In the genomic region with DNA sequence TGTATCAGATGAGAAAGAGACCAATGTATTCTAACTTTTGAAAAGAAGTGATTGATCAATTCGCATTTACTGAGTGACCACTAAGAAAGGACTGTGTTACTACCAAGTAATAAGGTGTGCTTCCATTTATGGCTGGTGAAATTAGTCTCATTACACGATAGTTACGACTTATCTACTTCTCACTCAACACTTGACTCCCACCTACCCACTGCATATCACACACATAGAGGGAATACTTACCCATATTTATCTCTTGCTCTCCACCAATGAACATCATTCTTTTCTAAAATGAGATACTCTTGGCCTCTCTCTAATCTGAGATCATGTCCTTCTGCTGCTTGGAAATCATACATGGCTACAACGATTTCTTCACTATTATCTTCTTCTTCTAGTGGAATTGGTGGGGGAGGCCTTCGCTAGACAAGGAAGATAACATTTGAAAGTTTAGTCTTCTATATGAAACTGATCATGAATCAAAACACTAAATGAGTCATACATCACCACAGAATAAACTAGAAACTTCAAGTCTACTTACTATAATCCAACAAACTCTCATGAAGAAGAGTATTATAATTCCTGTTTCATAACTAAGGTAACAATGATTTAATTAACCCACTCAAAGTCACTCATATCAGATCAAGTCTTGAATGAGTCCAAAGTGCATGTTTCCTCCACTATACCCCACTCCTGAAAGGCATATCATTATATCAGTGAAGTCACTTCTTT, we compare ENCODE assay signal across 25 cellular contexts. TPM values are rescaled to one million over a fixed set of nuclear protein-coding genes. Genes with fewer than 3 reads are reported as not detected.
DNase-seq lines count a peak whose midpoint lies in the region; ATAC-seq, FAIRE-seq and TF ChIP-seq lines count a peak whose summit lies in the region.
"Had no signal": no experiment of that assay in that cellular context is flagged by ENCODE, and none has a peak within 500 bp of the region (broad histone marks: within the 10 kb centered on the region; RNA-seq: fewer than 3 reads in every experiment).

No MANE protein-coding gene starts in this region.

- no peak for TF ChIP-seq RAD21 in K562 (CRISPR knock-in tag; conservative IDR thresholded peaks at IDR 0.05 in 1 of 2, IDR thresholded peaks at IDR 0.05 in 1 of 2)

- H3K9ac ChIP-seq in K562 (ENCODE audit: insufficient read depth in 1 of 2, low read depth in 2 of 2, low read length in 2 of 2): no peak overlapping the region

- no peak for TF ChIP-seq EP300 in K562 (IDR thresholded peaks at IDR 0.05; ENCODE audit: low read length)

- no peak for TF ChIP-seq CTCF in GM12865 (IDR thresholded peaks at IDR 0.05; ENCODE audit: insufficient read depth, low read depth, low read length, missing control alignments)
- TF ChIP-seq CTCF in K562 (IDR thresholded peaks at IDR 0.05 in 2 of 3, conservative IDR thresholded peaks at IDR 0.05 in 1 of 3; ENCODE audit: insufficient read depth in 2 of 3, low read depth in 1 of 3, low read length in 3 of 3): no peak
- no peak for TF ChIP-seq CTCF in progenitor cell of endocrine pancreas (IDR thresholded peaks at IDR 0.05; ENCODE audit: unreplicated experiment)

- peak; percentile 15 for FAIRE-seq in GM18507 (lab: Jason Lieb, UNC)
- FAIRE-seq in K562 (lab: Jason Lieb, UNC): no peak
- FAIRE-seq: D721Med, frontal cortex, islet of Langerhans, TTC549 had no signal

- intact Hi-C loops in K562 (cut with micrococcal nuclease): no loop called here

- H3K79me2 ChIP-seq in K562 (ENCODE audit: control insufficient read depth, insufficient read depth, low read length): no peaks in the 10 kb centered on the region

- H3K4me1 Mint-ChIP-seq in progenitor cell of endocrine pancreas (ENCODE audit: low read depth): no peaks in the 10 kb centered on the region
- H3K4me1 Mint-ChIP-seq: naive B cell had no signal

- no peaks in the 10 kb centered on the region for H3K27me3 Mint-ChIP-seq in progenitor cell of endocrine pancreas
- H3K27me3 Mint-ChIP-seq: naive B cell had no signal

- no peaks in the 10 kb centered on the region for H4K20me1 ChIP-seq in K562 (replicated peaks; ENCODE audit: control insufficient read depth, insufficient read depth, low read length)

- no peaks in the 10 kb centered on the region for H3K27me3 ChIP-seq in K562 (ENCODE audit: control insufficient read depth in 2 of 2, insufficient read depth in 2 of 2, low read length in 2 of 2)
- H3K27me3 ChIP-seq: colonic mucosa, testis, uterus had no signal

- ATAC-seq in HG03039 (IDR thresholded peaks at IDR 0.05; ENCODE audit: unreplicated experiment) (peak; percentile 45), K562 (no peak), GM21529 (IDR thresholded peaks at IDR 0.05; ENCODE audit: unreplicated experiment) (no peak)

- TF ChIP-seq POLR2A in K562 (conservative IDR thresholded peaks at IDR 0.05): no peak

- in situ Hi-C loops in K562 (cut with MboI): no loop called here

- H3K36me3 Mint-ChIP-seq in progenitor cell of endocrine pancreas (ENCODE audit: insufficient read depth): no peaks in the 10 kb centered on the region

- H3K27ac Mint-ChIP-seq in progenitor cell of endocrine pancreas: no peak overlapping the region
- H3K27ac Mint-ChIP-seq: CD14-positive monocyte had no signal

- H3K27ac ChIP-seq in K562 (ENCODE audit: extremely low read depth, low read depth, low read length): no peak overlapping the region
- H3K27ac ChIP-seq: colonic mucosa, HL-60, left ventricle myocardium inferior, testis, uterus had no signal

- peaks cover 0 to 2% of the 10 kb centered on the region in 2 experiments; a peak in 3 of 5 replicates for H3K4me1 ChIP-seq in K562 (replicated peaks in 1 of 2; ENCODE audit: control insufficient read depth in 2 of 2, insufficient read depth in 2 of 2, low read length in 2 of 2)
- H3K4me1 ChIP-seq: colonic mucosa, left ventricle myocardium inferior, testis, uterus had no signal

- no TSS peak for BruUV-seq in K562 (replicated peaks; lab: Mats Ljungman, UMichigan)

- peaks cover 33% of the 10 kb centered on the region for H3K36me3 ChIP-seq in K562 (ENCODE audit: control insufficient read depth, insufficient read depth, low read length)
- H3K36me3 ChIP-seq: colonic mucosa, left ventricle myocardium inferior, uterus had no signal

- no peak overlapping the region for H3K4me3 Mint-ChIP-seq in progenitor cell of endocrine pancreas (ENCODE audit: low read depth)
- H3K4me3 Mint-ChIP-seq: CD14-positive monocyte, naive B cell had no signal

- no peak overlapping the region for H3K4me2 ChIP-seq in K562 (ENCODE audit: insufficient read depth, low read length)

- POLR2A ChIA-PET in K562 (lab: Yijun Ruan, JAX): no interaction called here
- POLR2A ChIA-PET in HEK293T (lab: Yijun Ruan, JAX): no interaction called here

- WGBS in K562 (ENCODE audit: insufficient coverage, low coverage, missing lambda C conversion rate): 22% methylated on average over 5 of the region's 5 CpGs

- H2AFZ ChIP-seq in K562 (ENCODE audit: low read depth, low read length): no peak overlapping the region

- H3K4me3 ChIP-seq in GM12865 (ENCODE audit: low read depth, low read length) (no peak overlapping the region), K562 (no peak overlapping the region)
- H3K4me3 ChIP-seq: colonic mucosa, left ventricle myocardium inferior, testis, uterus had no signal

- no peaks in the 10 kb centered on the region for H3K9me3 Mint-ChIP-seq in progenitor cell of endocrine pancreas (ENCODE audit: low read depth)
- H3K9me3 Mint-ChIP-seq: CD14-positive monocyte, naive B cell had no signal

- no peaks in the 10 kb centered on the region for H3K9me1 ChIP-seq in K562 (ENCODE audit: control insufficient read depth, insufficient read depth, low read length)

- DNase-seq in GM12865 (ENCODE audit: low read depth) (peak; percentile 30), GM18507 (ENCODE audit: extremely low spot score, insufficient read length, low read depth) (no peak), K562 (ENCODE audit: extremely low read depth in 1 of 4, low spot score in 3 of 4) (no peak), HEK293T (ENCODE audit: extremely low spot score) (no peak), progenitor cell of endocrine pancreas (ENCODE audit: low spot score, unreplicated experiment) (no peak)
- DNase-seq: activated CD4-positive, alpha-beta T cell treated with anti-CD3 and anti-CD28 coated beads for 4 hours; activated effector memory CD4-positive, alpha-beta T cell treated with anti-CD3 and anti-CD28 coated beads, Interleukin-2, amount 50 U/mL, for 16 hours; colonic mucosa; effector memory CD4-positive, alpha-beta T cell; left ventricle myocardium inferior; naive B cell; NCI-H187; NCI-H526 treated with DMSO at 0.1 percent for 48 hours; testis; uterus had no signal

- CTCF ChIA-PET in K562 (lab: Yijun Ruan, JAX; ENCODE audit: low intra/inter-chr PET ratio): no interaction called here
- CTCF ChIA-PET in HEK293T (lab: Yijun Ruan, JAX): no interaction called here

- no peaks in the 10 kb centered on the region for H3K9me3 ChIP-seq in K562 (replicated peaks; ENCODE audit: control insufficient read depth, insufficient read depth, low read depth, low read length)
- H3K9me3 ChIP-seq: colonic mucosa, left ventricle myocardium inferior, testis, uterus had no signal

TF ChIP-seq in K562, 482 proteins besides CTCF, POLR2A, EP300 and RAD21 (continues in another document):
- TF ChIP-seq ETV5 (CRISPR knock-in tag; IDR thresholded peaks at IDR 0.05; ENCODE audit: low read depth) (no peak), NCOA1 (IDR thresholded peaks at IDR 0.05; ENCODE audit: low read depth) (no peak), ZNF217 (CRISPR knock-in tag; IDR thresholded peaks at IDR 0.05) (no peak), PTBP1 (IDR thresholded peaks at IDR 0.05; ENCODE audit: low read depth, low read length) (no peak)

TF ChIP-seq in HEK293T, 16 proteins besides CTCF, POLR2A, EP300 and RAD21:
- no peak for TF ChIP-seq CTBP1 (IDR thresholded peaks at IDR 0.05; ENCODE audit: borderline replicate concordance)

RNA-seq across cellular contexts. Expression of a gene that starts 33.7 kb away (rescaled TPM):
- 1.1 TPM in 2 replicates for total RNA-seq in K562 (2011; cell fraction: chromatin; rRNA removed; ENCODE audit: low replicate concordance)
- 0.17 TPM in 1 of 2 replicates, not detected in the other for total RNA-seq in K562 (2011; cell fraction: nucleolus; rRNA removed)
- total RNA-seq in K562 (2011; cell fraction: nucleoplasm; rRNA removed): 0.95 and 1.5 TPM in 2 replicates
- 0.61 TPM in 1 of 2 replicates, not detected in the other for total RNA-seq in K562 (2014; rRNA removed)
- 0.36 and 0.64 TPM in 2 replicates for total RNA-seq in K562 (2014; rRNA removed; fragmentation: Illumina TruSeq; extraction: Trizol)
- total RNA-seq in K562 (2015; rRNA removed; fragmentation: Illumina TruSeq; extraction: Trizol): 1.1 TPM in 2 replicates
- total RNA-seq in K562 (2021): 0.40 and 0.67 TPM in 2 replicates
- polyA plus RNA-seq in K562 (2011; rRNA removed): 0.25 and 0.60 TPM in 2 replicates
- 0.04 and 0.31 TPM in 2 replicates for polyA plus RNA-seq in K562 (2011; cell fraction: cytosol; rRNA removed)
- polyA plus RNA-seq in K562 (2011; cell fraction: nucleus; rRNA removed): 0.90 and 2.1 TPM in 2 replicates
- 0.51 and 1.6 TPM in 2 replicates for polyA plus RNA-seq in K562 (2012)
- polyA plus RNA-seq in K562 (2014; fragmentation: Illumina TruSeq; extraction: Trizol): 0.66 and 0.91 TPM in 2 replicates
- under 1 TPM; 0.24 to 0.51 TPM for polyA plus RNA-seq in K562 (2014; fragmentation: Nextera tagmentation; extraction: Ambion mirVana)
- 0.16 and 0.77 TPM in 2 replicates for polyA plus RNA-seq in K562 (2014; rRNA removed)
- 0.28 and 1.1 TPM in 2 replicates for polyA minus RNA-seq in K562 (2011; rRNA and poly(A)+ RNA removed)
- 1.7 TPM in 1 of 2 replicates, not detected in the other for polyA minus RNA-seq in K562 (2011; cell fraction: cytosol; rRNA and poly(A)+ RNA removed)
- polyA minus RNA-seq in K562 (2011; cell fraction: nucleus; rRNA and poly(A)+ RNA removed): 0.27 and 1.2 TPM in 2 replicates
- total RNA-seq in progenitor cell of endocrine pancreas: 1.3 and 3.0 TPM in 2 replicates
- total RNA-seq: SK-MEL-5 had no signal
- polyA plus RNA-seq: AG04450 had no signal
